Comparison of ENCODE assay signal across 18 cellular contexts in genomic region chr4:145473203-145473602, GRCh38. TPM values are rescaled to one million over a fixed set of nuclear protein-coding genes. Genes with fewer than 3 reads are reported as not detected.
DNase-seq lines count a peak whose midpoint lies in the region; ATAC-seq and TF ChIP-seq lines count a peak whose summit lies in the region.
"Had no signal": no experiment of that assay in that cellular context is flagged by ENCODE, and none has a peak within 500 bp of the region (broad histone marks: within the 10 kb centered on the region; RNA-seq: fewer than 3 reads in every experiment).

No MANE protein-coding gene starts in this region.

- H3K9me3 ChIP-seq in OCI-LY7 (ENCODE audit: low read length): peaks cover 28% of the 10 kb centered on the region; the same call in 1 of the 2 replicates
- H3K9me3 ChIP-seq: HAP-1 had no signal

- H3K36me3 Mint-ChIP-seq in stimulated activated effector memory CD8-positive, alpha-beta T cell treated with anti-CD3 and anti-CD28 coated beads, Interleukin-12 subunit alpha, Interleukin-12 subunit beta, amount 100 ng/mL, for 72 hours: no peaks in the 10 kb centered on the region
- H3K36me3 Mint-ChIP-seq in activated naive CD4-positive, alpha-beta T cell treated with anti-CD3 and anti-CD28 coated beads, Interleukin-2, amount 50 U/mL, for 72 hours: peaks cover 0 to 14% of the 10 kb centered on the region in 2 donors
- H3K36me3 Mint-ChIP-seq: CD14-positive monocyte had no signal

- no peaks in the 10 kb centered on the region for H3K9me3 Mint-ChIP-seq in stimulated activated effector memory CD8-positive, alpha-beta T cell treated with anti-CD3 and anti-CD28 coated beads, Interleukin-12 subunit alpha, Interleukin-12 subunit beta, amount 100 ng/mL, for 72 hours
- peaks cover 0 to 7% of the 10 kb centered on the region in 2 donors for H3K9me3 Mint-ChIP-seq in activated naive CD4-positive, alpha-beta T cell treated with anti-CD3 and anti-CD28 coated beads, Interleukin-2, amount 50 U/mL, for 72 hours

- no peak overlapping the region for H2AFZ ChIP-seq in OCI-LY7 (ENCODE audit: low read length)

- H3K4me3 ChIP-seq in OCI-LY7 (ENCODE audit: low read depth, low read length, poor library complexity, severe bottlenecking): no peak overlapping the region
- H3K4me3 ChIP-seq: GM12878, HAP-1 had no signal

- peaks cover 10% of the 10 kb centered on the region; the same call in 1 of the 2 replicates for H3K36me3 ChIP-seq in OCI-LY7 (ENCODE audit: insufficient read depth, low read length)
- H3K36me3 ChIP-seq: HAP-1 had no signal

- TF ChIP-seq CTCF in OCI-LY7 (conservative IDR thresholded peaks at IDR 0.05; ENCODE audit: low read length): no peak
- no peak for TF ChIP-seq CTCF in GM13977 (IDR thresholded peaks at IDR 0.05; ENCODE audit: extremely low read depth, insufficient read depth, missing control alignments)

- no peak overlapping the region for H3K4me3 Mint-ChIP-seq in stimulated activated effector memory CD8-positive, alpha-beta T cell treated with anti-CD3 and anti-CD28 coated beads, Interleukin-12 subunit alpha, Interleukin-12 subunit beta, amount 100 ng/mL, for 72 hours
- H3K4me3 Mint-ChIP-seq: B cell; CD14-positive monocyte; CD4-positive, alpha-beta T cell; CD8-positive, alpha-beta memory T cell had no signal

- CTCF ChIA-PET in OCI-LY7 (lab: Charles Lee; ENCODE audit: unreplicated experiment): no interaction called here

- no TSS peak for BruUV-seq in OCI-LY7 (replicated peaks; lab: Mats Ljungman, UMichigan)

- no peak overlapping the region for H3K27ac Mint-ChIP-seq in stimulated activated effector memory CD8-positive, alpha-beta T cell treated with anti-CD3 and anti-CD28 coated beads, Interleukin-12 subunit alpha, Interleukin-12 subunit beta, amount 100 ng/mL, for 72 hours
- H3K27ac Mint-ChIP-seq in activated naive CD4-positive, alpha-beta T cell treated with anti-CD3 and anti-CD28 coated beads, Interleukin-2, amount 50 U/mL, for 72 hours: no peak overlapping the region
- H3K27ac Mint-ChIP-seq: B cell; CD14-positive monocyte; CD4-positive, alpha-beta T cell; CD8-positive, alpha-beta memory T cell had no signal

- DNase-seq in DMS53 (lab: John Stamatoyannopoulos, UW): peak; percentile 5
- no peak for DNase-seq in DMS53 treated with DMSO at 0.1 percent for 48 hours (lab: John Stamatoyannopoulos, UW; ENCODE audit: unreplicated experiment)
- peak; percentile 52 for DNase-seq in OCI-LY7 (ENCODE audit: low spot score)
- DNase-seq in stimulated activated effector memory CD8-positive, alpha-beta T cell treated with anti-CD3 and anti-CD28 coated beads, Interleukin-12 subunit alpha, Interleukin-12 subunit beta, amount 100 ng/mL, for 72 hours (ENCODE audit: low spot score in 2 of 2): no peak
- DNase-seq in GM13977 (ENCODE audit: low spot score): no peak
- DNase-seq in activated naive CD4-positive, alpha-beta T cell treated with anti-CD3 and anti-CD28 coated beads, Interleukin-2, amount 50 U/mL, for 72 hours (ENCODE audit: low spot score in 2 of 2): no peak
- DNase-seq: CD4-positive, alpha-beta T cell; CD8-positive, alpha-beta memory T cell; DMS 273 treated with DMSO at 0.1 percent for 48 hours; DND-41; GDM1; GOT3 had no signal

- no peaks in the 10 kb centered on the region for H4K20me1 ChIP-seq in OCI-LY7 (ENCODE audit: insufficient read depth, low read length)
- H4K20me1 ChIP-seq: BLaER1 treated with 17β-estradiol and CSF1 and Interleukin-3, amounts not matched to agents 10 nM and 100 nM had no signal

- no peaks in the 10 kb centered on the region for H3K79me2 ChIP-seq in OCI-LY7 (ENCODE audit: insufficient read depth, low read depth, low read length)

- H3K9me2 ChIP-seq in OCI-LY7 (ENCODE audit: insufficient read depth, low read length): no peaks in the 10 kb centered on the region

- in situ Hi-C loops in GM13977 (cut with MboI; ENCODE audit: low pct_unique_long_range_greater_than_20kb, low sequenced_read_pairs, unreplicated experiment): no loop called here

- no peaks in the 10 kb centered on the region for H3K4me1 ChIP-seq in OCI-LY7 (ENCODE audit: insufficient read depth, low read length, poor library complexity, severe bottlenecking)
- H3K4me1 ChIP-seq: BLaER1 treated with 17β-estradiol and CSF1 and Interleukin-3, amounts not matched to agents 10 nM and 100 nM; HAP-1 had no signal

- H3K4me2 ChIP-seq in OCI-LY7 (ENCODE audit: low read length): no peak overlapping the region
- H3K4me2 ChIP-seq: BLaER1 treated with 17β-estradiol and CSF1 and Interleukin-3, amounts not matched to agents 10 nM and 100 nM had no signal

- no peak overlapping the region for H3K27ac ChIP-seq in OCI-LY7 (ENCODE audit: low read depth, low read length, poor library complexity, severe bottlenecking)
- H3K27ac ChIP-seq: 22Rv1; BLaER1 treated with 17β-estradiol and CSF1 and Interleukin-3, amounts not matched to agents 10 nM and 100 nM had no signal

- intact Hi-C loops in OCI-LY7 (cut with micrococcal nuclease; ENCODE audit: unreplicated experiment): no loop called here

- peak; percentile 21 for ATAC-seq in stimulated activated effector memory CD8-positive, alpha-beta T cell treated with anti-CD3 and anti-CD28 coated beads, Interleukin-12 subunit alpha, Interleukin-12 subunit beta, amount 100 ng/mL, for 72 hours
- ATAC-seq in activated naive CD4-positive, alpha-beta T cell treated with anti-CD3 and anti-CD28 coated beads, Interleukin-2, amount 50 U/mL, for 72 hours: no peak
- ATAC-seq: GM12878 had no signal

- H3K4me1 Mint-ChIP-seq in stimulated activated effector memory CD8-positive, alpha-beta T cell treated with anti-CD3 and anti-CD28 coated beads, Interleukin-12 subunit alpha, Interleukin-12 subunit beta, amount 100 ng/mL, for 72 hours: no peaks in the 10 kb centered on the region
- H3K4me1 Mint-ChIP-seq: B cell; CD14-positive monocyte; CD8-positive, alpha-beta memory T cell had no signal

- POLR2A ChIA-PET in OCI-LY7 (lab: Charles Lee): no interaction called here

RNA-seq across cellular contexts. Expression of gene SMAD1, which starts 8.4 kb away (rescaled TPM):
- total RNA-seq in OCI-LY7 (2014; rRNA removed; shearing (Covaris generic)): 56.4 and 60.9 TPM in 2 replicates
- total RNA-seq in OCI-LY7 (2022): 39.9 and 57.4 TPM in 2 replicates
- 1 to 10 TPM in 1 of 2 donors, under 1 TPM in 1; 0.62 to 3.8 TPM for total RNA-seq in activated naive CD4-positive, alpha-beta T cell treated with anti-CD3 and anti-CD28 coated beads, Interleukin-2, amount 50 U/mL, for 72 hours
- total RNA-seq: B cell had no signal

Comparison
In these comparisons a context has a peak if more than half of its experiments do, and no peak if none do; other contexts are left out.
1. DNase-seq: peak in DMS53 (single experiment) and OCI-LY7 (single experiment); none in DMS53 treated with DMSO at 0.1 percent for 48 hours (single experiment), stimulated activated effector memory CD8-positive, alpha-beta T cell treated with anti-CD3 and anti-CD28 coated beads, Interleukin-12 subunit alpha, Interleukin-12 subunit beta, amount 100 ng/mL, for 72 hours (0 of 2), GM13977 (single experiment) and activated naive CD4-positive, alpha-beta T cell treated with anti-CD3 and anti-CD28 coated beads, Interleukin-2, amount 50 U/mL, for 72 hours (0 of 2).
2. RNA of gene SMAD1, which starts 8.4 kb away (total RNA-seq): 39.9 to 60.9 TPM in OCI-LY7; 0.62 to 3.8 TPM in activated naive CD4-positive, alpha-beta T cell treated with anti-CD3 and anti-CD28 coated beads, Interleukin-2, amount 50 U/mL, for 72 hours; every median in the first group is over 4 times any median in the second.